1 cellular context compared by ENCODE assay signal in the genomic region with DNA sequence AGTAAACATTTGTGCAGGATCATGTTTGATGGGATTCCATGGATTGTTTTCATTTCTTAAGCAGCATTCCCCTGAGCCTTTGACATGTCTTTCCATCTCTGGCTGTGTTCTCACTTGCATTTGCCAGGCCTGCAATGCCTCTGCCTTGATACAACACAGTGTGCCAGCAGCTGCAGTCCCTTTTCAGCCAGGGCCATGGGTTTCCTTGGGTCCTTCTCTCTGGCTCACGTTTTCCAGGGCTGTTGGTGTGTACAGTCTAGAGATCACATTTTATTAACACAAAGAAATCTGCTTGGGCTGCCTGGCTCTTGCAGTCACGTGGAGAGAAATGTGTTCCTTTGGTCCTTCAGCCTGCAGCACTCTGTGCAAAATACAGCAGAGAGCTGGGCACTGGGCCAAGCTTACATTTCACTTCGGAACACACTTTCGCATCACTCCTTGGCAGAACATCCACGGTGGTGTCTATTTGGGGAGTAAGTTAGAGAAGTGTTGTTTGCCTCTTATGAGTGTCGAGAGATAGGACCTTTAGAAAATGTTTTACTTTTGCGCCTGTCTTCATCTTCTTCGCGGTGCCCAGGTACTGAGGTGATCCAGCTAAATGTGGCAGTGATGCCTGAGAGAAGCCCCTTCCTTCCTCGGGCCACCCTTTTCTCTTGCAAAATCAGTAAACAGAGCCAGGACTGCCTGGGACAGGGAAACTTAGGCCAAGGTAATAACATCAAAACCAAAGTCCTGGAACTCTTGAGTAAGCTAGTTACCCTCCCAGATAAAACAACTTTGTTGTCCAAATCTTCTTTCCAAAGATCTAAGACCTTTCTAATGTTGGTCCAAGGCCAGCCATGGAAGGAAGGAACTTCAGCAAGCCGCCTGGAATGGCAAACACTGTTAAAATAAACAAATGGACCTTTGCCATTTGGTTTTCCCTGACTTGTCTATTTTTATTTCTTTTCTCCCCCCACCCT.
A peak's percentile ranks its signal among the peaks of the same experiment; 100 is the strongest.
TF ChIP-seq lines count a peak whose summit lies in the region.

No MANE protein-coding gene starts in this region.

TF ChIP-seq in liver, 16 proteins besides CTCF, POLR2A, EP300 and RAD21 (continued from another document):
- TF ChIP-seq REST (IDR thresholded peaks at IDR 0.05), result no peak
- peak; percentile 36 to 82 for TF ChIP-seq EGR1 (IDR thresholded peaks at IDR 0.05; ENCODE audit: low read depth in 2 of 2)
- peak; percentile 36 to 87 for TF ChIP-seq JUND (IDR thresholded peaks at IDR 0.05)
- no peak for TF ChIP-seq FOXA1 (IDR thresholded peaks at IDR 0.05)
- peak; percentile 66 for TF ChIP-seq ZBTB33 (IDR thresholded peaks at IDR 0.05)
- peak; percentile 90 to 91 for TF ChIP-seq RXRA (IDR thresholded peaks at IDR 0.05)
- peak; percentile 84 to 87 for TF ChIP-seq HNF4A (conservative IDR thresholded peaks at IDR 0.05)
- TF ChIP-seq FOXA2 (IDR thresholded peaks at IDR 0.05), result peak; percentile 61
- TF ChIP-seq, protein P1, sequence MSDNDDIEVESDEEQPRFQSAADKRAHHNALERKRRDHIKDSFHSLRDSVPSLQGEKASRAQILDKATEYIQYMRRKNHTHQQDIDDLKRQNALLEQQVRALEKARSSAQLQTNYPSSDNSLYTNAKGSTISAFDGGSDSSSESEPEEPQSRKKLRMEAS (IDR thresholded peaks at IDR 0.05), result peak; percentile 79
TF ChIP-seq in liver: peak in this region for 12.
